In genomic region chr6:37653933-37654565, GRCh38 we compare ENCODE assay signal across 8 cellular contexts. TPM values are rescaled to one million over a fixed set of nuclear protein-coding genes. Genes with fewer than 3 reads are reported as not detected.
DNase-seq lines count a peak whose midpoint lies in the region; ATAC-seq, FAIRE-seq and TF ChIP-seq lines count a peak whose summit lies in the region.

No MANE protein-coding gene starts in this region.

- TF ChIP-seq CTCF in A673 (conservative IDR thresholded peaks at IDR 0.05; ENCODE audit: low read depth, low read length) (peak; percentile 83), GM12875 (IDR thresholded peaks at IDR 0.05; ENCODE audit: borderline replicate concordance, insufficient read depth, low read depth, low read length) (peak; percentile 73), PC-3 (conservative IDR thresholded peaks at IDR 0.05; ENCODE audit: low read depth, low read length) (peak; percentile 93), lower lobe of right lung (IDR thresholded peaks at IDR 0.05) (peak; percentile 50)

- no peak overlapping the region for H2AFZ ChIP-seq in PC-3 (ENCODE audit: low read length)

- H3K36me3 Mint-ChIP-seq in activated naive CD8-positive, alpha-beta T cell treated with anti-CD3 and anti-CD28 coated beads for 36 hours, result peaks cover 9% of the 10 kb centered on the region

- H3K27me3 ChIP-seq in A673 (replicated peaks; ENCODE audit: insufficient read depth, low read depth, low read length, poor library complexity), result no peaks in the 10 kb centered on the region
- H3K27me3 ChIP-seq in PC-3 (ENCODE audit: low read length), result no peaks in the 10 kb centered on the region
- H3K27me3 ChIP-seq in lower lobe of right lung (ENCODE audit: low read depth), result peaks cover 10% of the 10 kb centered on the region

- no TSS peak for BruUV-seq in A673 (replicated peaks; lab: Mats Ljungman, UMichigan)
- BruUV-seq in PC-3 (replicated peaks; lab: Mats Ljungman, UMichigan), result no TSS peak

- H3K9me3 ChIP-seq in A673 (ENCODE audit: low read depth, low read length, poor library complexity, severe bottlenecking), result no peaks in the 10 kb centered on the region
- H3K9me3 ChIP-seq in PC-3 (ENCODE audit: low read length), result no peaks in the 10 kb centered on the region
- peaks cover 7% of the 10 kb centered on the region for H3K9me3 ChIP-seq in lower lobe of right lung

- no peak overlapping the region for H3K27ac ChIP-seq in A673 (ENCODE audit: low read depth, low read length, poor library complexity, severe bottlenecking)
- no peak overlapping the region for H3K27ac ChIP-seq in PC-3 (ENCODE audit: low read length)
- no peak overlapping the region for H3K27ac ChIP-seq in lower lobe of right lung

- no peak overlapping the region for H3K4me3 ChIP-seq in A673 (ENCODE audit: low read depth, low read length, poor library complexity, severe bottlenecking)
- H3K4me3 ChIP-seq in GM12875 (ENCODE audit: low read depth, low read length), result no peak overlapping the region
- no peak overlapping the region for H3K4me3 ChIP-seq in PC-3 (ENCODE audit: low read length)
- H3K4me3 ChIP-seq in lower lobe of right lung, result no peak overlapping the region

- H3K36me3 ChIP-seq in A673 (ENCODE audit: insufficient read depth, low read length, poor library complexity, severe bottlenecking), result no peaks in the 10 kb centered on the region
- no peaks in the 10 kb centered on the region for H3K36me3 ChIP-seq in PC-3 (ENCODE audit: low read depth, low read length)
- H3K36me3 ChIP-seq in lower lobe of right lung, result no peaks in the 10 kb centered on the region

- H3K27me3 Mint-ChIP-seq in activated naive CD8-positive, alpha-beta T cell treated with anti-CD3 and anti-CD28 coated beads for 36 hours, result peaks cover 7% of the 10 kb centered on the region

- H4K20me1 ChIP-seq in PC-3 (ENCODE audit: low read length), result no peaks in the 10 kb centered on the region

- no peak overlapping the region for H3K27ac Mint-ChIP-seq in activated naive CD8-positive, alpha-beta T cell treated with anti-CD3 and anti-CD28 coated beads for 36 hours

- H3K4me3 Mint-ChIP-seq in activated naive CD8-positive, alpha-beta T cell treated with anti-CD3 and anti-CD28 coated beads for 36 hours, result no peak overlapping the region

- H3K9ac ChIP-seq in PC-3 (ENCODE audit: low read length), result no peak overlapping the region

- H3K4me2 ChIP-seq in PC-3 (ENCODE audit: low read length), result no peak overlapping the region

- H3K4me1 ChIP-seq in A673 (ENCODE audit: insufficient read depth, low read length, poor library complexity, severe bottlenecking) (no peaks in the 10 kb centered on the region), PC-3 (ENCODE audit: insufficient read depth, low read length) (peaks cover 13% of the 10 kb centered on the region), lower lobe of right lung (peaks cover 2% of the 10 kb centered on the region)

- CTCF ChIA-PET in A673 (lab: Charles Lee), result no interaction called here
- CTCF ChIA-PET in PC-3 (lab: Charles Lee), result interaction anchor here (0.6 kb wide), 2 partner anchors 75 to 173 kb away, joined by 4 to 9 read pairs; no protein-coding TSS in a partner anchor

- no peaks in the 10 kb centered on the region for H3K9me2 ChIP-seq in PC-3 (replicated peaks; ENCODE audit: low read length)

- ATAC-seq in PC-3 (peak; percentile 64; the same call in 1 of the 2 replicates), lower lobe of right lung (no peak), GM19023 (IDR thresholded peaks at IDR 0.05; ENCODE audit: unreplicated experiment) (no peak), HG02938 (IDR thresholded peaks at IDR 0.05; ENCODE audit: unreplicated experiment) (no peak)

- DNase-seq in A673 (ENCODE audit: low spot score) (peak; percentile 66), PC-3 (peak; percentile 94), lower lobe of right lung (no peak), urothelium cell line (ENCODE audit: low spot score) (peak; percentile 64)
- DNase-seq in activated naive CD8-positive, alpha-beta T cell treated with anti-CD3 and anti-CD28 coated beads for 36 hours, result peak; percentile 47

- H3K79me2 ChIP-seq in PC-3 (ENCODE audit: low read length), result no peaks in the 10 kb centered on the region

- POLR2A ChIA-PET in A673 (lab: Charles Lee; ENCODE audit: low non-redundant PET) (no interaction called here), PC-3 (lab: Charles Lee; ENCODE audit: unreplicated experiment) (no interaction called here)

- H3F3A ChIP-seq in PC-3 (ENCODE audit: low read length, unreplicated experiment), result no peaks in the 10 kb centered on the region

- intact Hi-C loops in A673 (cut with micrococcal nuclease; ENCODE audit: unreplicated experiment), result no loop called here
- intact Hi-C loops in PC-3 (cut with micrococcal nuclease), result no loop called here
- intact Hi-C loops in lower lobe of right lung (cut with DNase I), result no loop called here

- peaks cover 3% of the 10 kb centered on the region for H3K9me3 Mint-ChIP-seq in activated naive CD8-positive, alpha-beta T cell treated with anti-CD3 and anti-CD28 coated beads for 36 hours

- peak; percentile 76 for FAIRE-seq in urothelium cell line (lab: Jason Lieb, UNC)

- peaks cover 2% of the 10 kb centered on the region for H3K4me1 Mint-ChIP-seq in activated naive CD8-positive, alpha-beta T cell treated with anti-CD3 and anti-CD28 coated beads for 36 hours

RNA-seq across cellular contexts. Expression of gene MDGA1, which starts 43.6 kb away (rescaled TPM):
- total RNA-seq in A673 (2021), result 4.2 and 5.0 TPM in 2 replicates
- 0.15 and 1.4 TPM in 2 replicates for total RNA-seq in PC-3 (2014; rRNA removed)
- 1 to 10 TPM in 1 of 2 experiments, under 1 TPM in 1; 0.89 to 1.2 TPM for total RNA-seq in activated naive CD8-positive, alpha-beta T cell treated with anti-CD3 and anti-CD28 coated beads for 36 hours
- total RNA-seq in lower lobe of right lung, result 4.0 TPM
